10 cellular contexts compared by ENCODE assay signal in genomic region chr7:105838273-105839141, GRCh38. TPM values are rescaled to one million over a fixed set of nuclear protein-coding genes. Genes with fewer than 3 reads are reported as not detected.
DNase-seq lines count a peak whose midpoint lies in the region; ATAC-seq, FAIRE-seq and TF ChIP-seq lines count a peak whose summit lies in the region.
"Had no signal": no experiment of that assay in that cellular context is flagged by ENCODE, and none has a peak within 500 bp of the region (broad histone marks: within the 10 kb centered on the region; RNA-seq: fewer than 3 reads in every experiment).

No MANE protein-coding gene starts in this region.

- H3K27me3 ChIP-seq in heart right ventricle (no peaks in the 10 kb centered on the region), astrocyte (ENCODE audit: insufficient read depth, low read length) (no peaks in the 10 kb centered on the region), kidney epithelial cell (ENCODE audit: control insufficient read depth, insufficient read depth, low read length) (no peaks in the 10 kb centered on the region), vagina (no peaks in the 10 kb centered on the region)
- H3K27me3 ChIP-seq: hepatocyte had no signal

- DNase-seq in heart right ventricle (no peak), cardiac septum (ENCODE audit: low spot score) (no peak), astrocyte (ENCODE audit: low read depth) (peak; percentile 81), kidney epithelial cell (ENCODE audit: low read depth) (peak; percentile 5), vagina (ENCODE audit: extremely low spot score in 2 of 2) (no peak), GDM1 (lab: John Stamatoyannopoulos, UW) (no peak), kidney (no peak)

- peaks cover 13% of the 10 kb centered on the region for H3K4me1 Mint-ChIP-seq in astrocyte (ENCODE audit: low read depth, unreplicated experiment)

- no peak for TF ChIP-seq POLR2A in vagina (IDR thresholded peaks at IDR 0.05)

- H3K36me3 ChIP-seq in heart right ventricle (no peaks in the 10 kb centered on the region), astrocyte (ENCODE audit: insufficient read depth, low read length) (no peaks in the 10 kb centered on the region), kidney epithelial cell (ENCODE audit: control insufficient read depth, insufficient read depth, low read length) (no peaks in the 10 kb centered on the region), vagina (no peaks in the 10 kb centered on the region), kidney (ENCODE audit: control insufficient read depth in 1 of 2, insufficient read depth in 2 of 2, low read length in 2 of 2) (no peaks in the 10 kb centered on the region)

- intact Hi-C loops in heart right ventricle (cut with DNase I) (no loop called here), cardiac septum (cut with DNase I) (no loop called here), vagina (cut with DNase I) (no loop called here), kidney (cut with DNase I) (no loop called here)

- H3K9me3 ChIP-seq in heart right ventricle = no peaks in the 10 kb centered on the region
- no peaks in the 10 kb centered on the region for H3K9me3 ChIP-seq in astrocyte (ENCODE audit: insufficient read depth, low read depth, low read length)
- no peaks in the 10 kb centered on the region for H3K9me3 ChIP-seq in vagina
- no peaks in the 10 kb centered on the region for H3K9me3 ChIP-seq in kidney (ENCODE audit: control insufficient read depth in 1 of 2, low read length in 2 of 2)

- H3K9me3 Mint-ChIP-seq in astrocyte (ENCODE audit: unreplicated experiment) = peaks cover 3% of the 10 kb centered on the region

- ATAC-seq in heart right ventricle = peak in 6 of 8 donors; percentile 18 to 52 (median 34)
- no peak for ATAC-seq in HG02938 (IDR thresholded peaks at IDR 0.05; ENCODE audit: unreplicated experiment)

- H3K4me3 ChIP-seq in heart right ventricle (no peak overlapping the region), astrocyte (ENCODE audit: insufficient read depth, low read depth, low read length) (no peak overlapping the region), kidney epithelial cell (ENCODE audit: low read depth, low read length) (no peak overlapping the region), vagina (no peak overlapping the region), kidney (ENCODE audit: low read length in 2 of 2) (no peak overlapping the region)
- H3K4me3 ChIP-seq: hepatocyte had no signal

- H3K4me2 ChIP-seq in astrocyte (ENCODE audit: low read length) = peak overlapping the region; percentile 70
- H3K4me2 ChIP-seq: hepatocyte had no signal

- H3K79me2 ChIP-seq in astrocyte (ENCODE audit: insufficient read depth, low read length) = no peaks in the 10 kb centered on the region

- no peak overlapping the region for H3K4me3 Mint-ChIP-seq in astrocyte (ENCODE audit: unreplicated experiment)

- peak overlapping the region; percentile 43 for H3K27ac Mint-ChIP-seq in astrocyte (ENCODE audit: unreplicated experiment)

- peaks cover 24% of the 10 kb centered on the region for H4K20me1 ChIP-seq in astrocyte (ENCODE audit: insufficient read depth, low read length)

- H3K9ac ChIP-seq in astrocyte (ENCODE audit: low read length) (peak overlapping the region; percentile 7), kidney (ENCODE audit: low read length in 2 of 2) (no peak overlapping the region)

- H3K27ac ChIP-seq in heart right ventricle = no peak overlapping the region
- peak overlapping the region; percentile 11 for H3K27ac ChIP-seq in astrocyte (ENCODE audit: low read depth, low read length)
- peak overlapping the region; percentile 4 for H3K27ac ChIP-seq in vagina
- H3K27ac ChIP-seq in kidney (ENCODE audit: low read depth in 2 of 2, low read length in 2 of 2) = no peak overlapping the region
- H3K27ac ChIP-seq: hepatocyte, HL-60 had no signal

- WGBS in heart right ventricle, 2 donors = 48 to 53% methylated on average over 14 of the region's 14 CpGs

- H2AFZ ChIP-seq in astrocyte (ENCODE audit: low read depth, low read length) = peak overlapping the region; percentile 18
- H2AFZ ChIP-seq: hepatocyte had no signal

- H3K4me1 ChIP-seq in heart right ventricle (peaks cover 3 to 29% (median 20%) of the 10 kb centered on the region in 9 donors), astrocyte (ENCODE audit: insufficient read depth, low read length) (peaks cover 15% of the 10 kb centered on the region), vagina (peaks cover 28% of the 10 kb centered on the region), kidney (ENCODE audit: control insufficient read depth in 1 of 2, insufficient read depth in 1 of 2, low read depth in 1 of 2, low read length in 2 of 2) (peaks cover 0 to 6% of the 10 kb centered on the region in 2 donors)

- H3K36me3 Mint-ChIP-seq in astrocyte (ENCODE audit: low read depth, unreplicated experiment) = peaks cover 3% of the 10 kb centered on the region

- FAIRE-seq in astrocyte (lab: Jason Lieb, UNC) = no peak
- no peak for FAIRE-seq in kidney (lab: Jason Lieb, UNC)

- peaks cover 3% of the 10 kb centered on the region for H3K27me3 Mint-ChIP-seq in astrocyte (ENCODE audit: low read depth, unreplicated experiment)

- TF ChIP-seq CTCF in heart right ventricle (IDR thresholded peaks at IDR 0.05) (no peak), astrocyte (IDR thresholded peaks at IDR 0.05; ENCODE audit: insufficient read depth, low read depth, low read length) (no peak), kidney epithelial cell (IDR thresholded peaks at IDR 0.05; ENCODE audit: insufficient read depth, low read length, poor library complexity, severe bottlenecking) (no peak), vagina (IDR thresholded peaks at IDR 0.05) (no peak), kidney (IDR thresholded peaks at IDR 0.05; ENCODE audit: borderline replicate concordance, extremely low read depth, insufficient read depth) (no peak)

RNA-seq across cellular contexts. Expression of gene ATXN7L1, which starts 37.9 kb away (rescaled TPM):
- total RNA-seq in heart right ventricle (1 to 10 TPM; 3.1 to 7.2 (median 5.6) TPM), cardiac septum (5.5 TPM), astrocyte (7.1 and 7.6 TPM in 2 replicates), kidney epithelial cell (2.4 and 3.1 TPM in 2 replicates), vagina (16.2 TPM), kidney (18.5 TPM)
- polyA plus RNA-seq in heart right ventricle (1 to 10 TPM; 1.7 to 2.9 TPM), kidney (ENCODE audit: insufficient read depth, low read depth, low replicate concordance) (12.5 TPM)

Comparison
In these comparisons a context has a peak if more than half of its experiments do, and no peak if none do; other contexts are left out.
1. DNase-seq: peak in astrocyte (single experiment) and kidney epithelial cell (single experiment); none in heart right ventricle (0 of 2), cardiac septum (single experiment), vagina (0 of 2), GDM1 (single experiment) and kidney (single experiment).
2. H3K27ac ChIP-seq: peak in astrocyte (single experiment) and vagina (single experiment); none in heart right ventricle (0 of 10) and kidney (0 of 2).